ENCODE assay signal across 1 cellular context in the genomic region with DNA sequence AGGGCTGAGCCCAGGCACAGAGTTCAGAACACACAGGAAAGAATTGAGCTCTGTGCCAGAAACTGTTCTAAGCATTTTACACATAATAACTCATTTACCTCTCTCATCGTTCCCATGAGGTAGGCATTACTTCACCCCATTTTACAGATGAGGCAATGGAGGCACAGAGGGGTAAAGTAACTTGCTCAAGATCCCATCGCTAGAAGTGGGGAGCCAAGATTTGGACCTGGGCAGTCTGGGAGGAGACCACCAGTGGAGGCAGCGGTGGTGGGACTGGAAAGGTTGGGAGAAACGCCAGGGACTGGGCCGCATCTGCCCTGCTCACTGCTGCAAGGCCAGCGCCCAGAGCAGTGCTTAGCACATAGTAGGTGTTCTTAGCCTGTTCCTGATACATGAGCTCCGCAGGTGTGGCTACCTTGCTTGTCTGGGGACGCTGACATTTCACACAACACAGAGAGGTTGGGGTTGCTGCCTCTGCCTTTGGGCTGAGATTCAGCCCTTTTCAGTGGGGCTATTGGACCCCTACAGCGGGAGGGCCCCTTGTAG.
TF ChIP-seq lines count a peak whose summit lies in the region.

No MANE protein-coding gene starts in this region.

TF ChIP-seq in H1, 55 proteins besides CTCF, POLR2A, EP300 and RAD21:
- TF ChIP-seq, protein P1, sequence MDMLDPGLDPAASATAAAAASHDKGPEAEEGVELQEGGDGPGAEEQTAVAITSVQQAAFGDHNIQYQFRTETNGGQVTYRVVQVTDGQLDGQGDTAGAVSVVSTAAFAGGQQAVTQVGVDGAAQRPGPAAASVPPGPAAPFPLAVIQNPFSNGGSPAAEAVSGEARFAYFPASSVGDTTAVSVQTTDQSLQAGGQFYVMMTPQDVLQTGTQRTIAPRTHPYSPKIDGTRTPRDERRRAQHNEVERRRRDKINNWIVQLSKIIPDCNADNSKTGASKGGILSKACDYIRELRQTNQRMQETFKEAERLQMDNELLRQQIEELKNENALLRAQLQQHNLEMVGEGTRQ (IDR thresholded peaks at IDR 0.05; ENCODE audit: low read length) = no peak
- TF ChIP-seq ZNF274 (IDR thresholded peaks at IDR 0.05; ENCODE audit: borderline replicate concordance, extremely low read depth, low read length) (no peak), CTBP2 (IDR thresholded peaks at IDR 0.05; ENCODE audit: borderline replicate concordance, insufficient read depth, insufficient read length, low read length) (no peak), KDM1A (IDR thresholded peaks at IDR 0.05; ENCODE audit: borderline replicate concordance, low read length) (no peak), HDAC6 (IDR thresholded peaks at IDR 0.05; ENCODE audit: low read depth, low read length) (no peak), YY1 (IDR thresholded peaks at IDR 0.05; ENCODE audit: low read depth, low read length) (no peak), JUND (IDR thresholded peaks at IDR 0.05; ENCODE audit: low read length) (no peak), KDM5A (IDR thresholded peaks at IDR 0.05; ENCODE audit: low read length) (no peak), NANOG (IDR thresholded peaks at IDR 0.05; ENCODE audit: insufficient read depth, low read depth, low read length, poor library complexity, severe bottlenecking) (no peak), SP1 (IDR thresholded peaks at IDR 0.05; ENCODE audit: low read depth, low read length) (no peak), BACH1 (IDR thresholded peaks at IDR 0.05; ENCODE audit: low read length) (no peak), ASH2L (IDR thresholded peaks at IDR 0.05; ENCODE audit: low read length) (no peak), MAFK (IDR thresholded peaks at IDR 0.05; ENCODE audit: low read depth, low read length) (no peak), TBP (IDR thresholded peaks at IDR 0.05; ENCODE audit: low read depth, low read length) (no peak), GTF2F1 (IDR thresholded peaks at IDR 0.05; ENCODE audit: borderline replicate concordance, low read depth, low read length) (no peak), PHF8 (conservative IDR thresholded peaks at IDR 0.05; ENCODE audit: low read depth, low read length) (no peak), KDM4A (IDR thresholded peaks at IDR 0.05; ENCODE audit: low read depth, low read length, severe bottlenecking) (no peak)
- TF ChIP-seq, protein P2, sequence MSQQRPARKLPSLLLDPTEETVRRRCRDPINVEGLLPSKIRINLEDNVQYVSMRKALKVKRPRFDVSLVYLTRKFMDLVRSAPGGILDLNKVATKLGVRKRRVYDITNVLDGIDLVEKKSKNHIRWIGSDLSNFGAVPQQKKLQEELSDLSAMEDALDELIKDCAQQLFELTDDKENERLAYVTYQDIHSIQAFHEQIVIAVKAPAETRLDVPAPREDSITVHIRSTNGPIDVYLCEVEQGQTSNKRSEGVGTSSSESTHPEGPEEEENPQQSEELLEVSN (IDR thresholded peaks at IDR 0.05) = no peak
- TF ChIP-seq, protein P3, sequence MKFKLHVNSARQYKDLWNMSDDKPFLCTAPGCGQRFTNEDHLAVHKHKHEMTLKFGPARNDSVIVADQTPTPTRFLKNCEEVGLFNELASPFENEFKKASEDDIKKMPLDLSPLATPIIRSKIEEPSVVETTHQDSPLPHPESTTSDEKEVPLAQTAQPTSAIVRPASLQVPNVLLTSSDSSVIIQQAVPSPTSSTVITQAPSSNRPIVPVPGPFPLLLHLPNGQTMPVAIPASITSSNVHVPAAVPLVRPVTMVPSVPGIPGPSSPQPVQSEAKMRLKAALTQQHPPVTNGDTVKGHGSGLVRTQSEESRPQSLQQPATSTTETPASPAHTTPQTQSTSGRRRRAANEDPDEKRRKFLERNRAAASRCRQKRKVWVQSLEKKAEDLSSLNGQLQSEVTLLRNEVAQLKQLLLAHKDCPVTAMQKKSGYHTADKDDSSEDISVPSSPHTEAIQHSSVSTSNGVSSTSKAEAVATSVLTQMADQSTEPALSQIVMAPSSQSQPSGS (IDR thresholded peaks at IDR 0.05; ENCODE audit: low read length) = no peak
- TF ChIP-seq, protein P4, sequence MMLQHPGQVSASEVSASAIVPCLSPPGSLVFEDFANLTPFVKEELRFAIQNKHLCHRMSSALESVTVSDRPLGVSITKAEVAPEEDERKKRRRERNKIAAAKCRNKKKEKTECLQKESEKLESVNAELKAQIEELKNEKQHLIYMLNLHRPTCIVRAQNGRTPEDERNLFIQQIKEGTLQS (IDR thresholded peaks at IDR 0.05; ENCODE audit: insufficient read depth, low read depth, low read length) = no peak
